In genomic region chr22:26658161-26658560, GRCh38 we compare ENCODE assay signal across 9 cellular contexts. TPM values are rescaled to one million over a fixed set of nuclear protein-coding genes. Genes with fewer than 3 reads are reported as not detected.
DNase-seq lines count a peak whose midpoint lies in the region; ATAC-seq and TF ChIP-seq lines count a peak whose summit lies in the region.
"Had no signal": no experiment of that assay in that cellular context is flagged by ENCODE, and none has a peak within 500 bp of the region (broad histone marks: within the 10 kb centered on the region; RNA-seq: fewer than 3 reads in every experiment).

No MANE protein-coding gene starts in this region.

- H3K36me3 Mint-ChIP-seq in Calu3 (ENCODE audit: insufficient read depth, unreplicated experiment): no peaks in the 10 kb centered on the region

- H3K4me3 Mint-ChIP-seq in Calu3 (ENCODE audit: low read depth, unreplicated experiment): peak overlapping the region; percentile 17

- no peaks in the 10 kb centered on the region for H3K9me3 Mint-ChIP-seq in Calu3 (ENCODE audit: low read depth, unreplicated experiment)

- no peaks in the 10 kb centered on the region for H3K9me3 ChIP-seq in neural cell (ENCODE audit: low read length)
- H3K9me3 ChIP-seq: SJSA1 had no signal

- H3K27me3 ChIP-seq in KMS-11 (ENCODE audit: insufficient read depth, low read depth): no peaks in the 10 kb centered on the region
- H3K27me3 ChIP-seq in neural cell (ENCODE audit: insufficient read depth, low read depth, low read length): no peaks in the 10 kb centered on the region

- H3F3A ChIP-seq in neural cell (ENCODE audit: insufficient read depth, low read length, poor library complexity, severe bottlenecking): peaks cover 4% of the 10 kb centered on the region

- H3K27ac ChIP-seq in KMS-11 (peak overlapping the region; percentile 83), neural cell (ENCODE audit: low read length) (peak overlapping the region; percentile 94)
- H3K27ac ChIP-seq: SJSA1 had no signal

- TF ChIP-seq EP300 in neural cell (conservative IDR thresholded peaks at IDR 0.05; ENCODE audit: poor library complexity, severe bottlenecking): no peak

- H3K27ac Mint-ChIP-seq in Calu3 (ENCODE audit: unreplicated experiment): no peak overlapping the region

- H3K4me3 ChIP-seq in KMS-11 (IDR thresholded peaks at IDR 0.05; ENCODE audit: insufficient read depth, low read depth, low read length) (peak overlapping the region; percentile 34), cardiac fibroblast (replicated peaks in 1 of 2; ENCODE audit: low read depth in 2 of 2, low read length in 2 of 2) (peak overlapping the region; percentile 27 to 35), neural cell (ENCODE audit: low read length) (peak overlapping the region; percentile 98)
- H3K4me3 ChIP-seq: SJSA1 had no signal

- H3K79me2 ChIP-seq in KMS-11 (ENCODE audit: insufficient read depth, low read depth) (peaks cover 55% of the 10 kb centered on the region), neural cell (replicated peaks; ENCODE audit: insufficient read depth, low read length) (peaks cover 64% of the 10 kb centered on the region)

- CTCF ChIA-PET in Calu3 (lab: Charles Lee): no interaction called here

- peak overlapping the region; percentile 65 for H3K9ac ChIP-seq in KMS-11
- peak overlapping the region; percentile 100 for H3K9ac ChIP-seq in neural cell (ENCODE audit: low read length)

- DNase-seq in Calu3 (no peak), cardiac fibroblast (ENCODE audit: low read depth in 2 of 2) (no peak), OCI-M1 (lab: John Stamatoyannopoulos, UW) (no peak), GM19240 (ENCODE audit: insufficient read length, low spot score) (no peak), amniotic stem cell (lab: John Stamatoyannopoulos, UW) (no peak)

- H4K20me1 ChIP-seq in KMS-11 (ENCODE audit: insufficient read depth) (no peaks in the 10 kb centered on the region), neural cell (ENCODE audit: insufficient read depth) (peaks cover 26% of the 10 kb centered on the region)

- no peaks in the 10 kb centered on the region for H3K9me2 ChIP-seq in neural cell (ENCODE audit: insufficient read depth, low read length)

- H3K36me3 ChIP-seq in KMS-11 (ENCODE audit: insufficient read depth) (no peaks in the 10 kb centered on the region; the same call in 1 of the 2 replicates), neural cell (ENCODE audit: insufficient read depth, low read length) (no peaks in the 10 kb centered on the region)
- H3K36me3 ChIP-seq: SJSA1 had no signal

- H3K27me3 Mint-ChIP-seq in Calu3 (ENCODE audit: unreplicated experiment): peaks cover 91% of the 10 kb centered on the region

- intact Hi-C loops in Calu3 (cut with micrococcal nuclease; ENCODE audit: unreplicated experiment): no loop called here

- peaks cover 21% of the 10 kb centered on the region for H3K4me1 Mint-ChIP-seq in Calu3 (ENCODE audit: low read depth, unreplicated experiment)

- no peak for TF ChIP-seq CTCF in Calu3 (IDR thresholded peaks at IDR 0.05; ENCODE audit: unreplicated experiment)
- no peak for TF ChIP-seq CTCF in KMS-11 (conservative IDR thresholded peaks at IDR 0.05; ENCODE audit: low read depth, low read length)
- no peak for TF ChIP-seq CTCF in cardiac fibroblast (IDR thresholded peaks at IDR 0.05; ENCODE audit: low read depth, low read length)
- TF ChIP-seq CTCF in neural cell (IDR thresholded peaks at IDR 0.05; ENCODE audit: poor library complexity, severe bottlenecking): no peak

- peaks cover 46% of the 10 kb centered on the region for H3K4me1 ChIP-seq in KMS-11 (ENCODE audit: low read depth, poor library complexity, severe bottlenecking)

- no TSS peak for BruUV-seq in Calu3 (replicated peaks; lab: Mats Ljungman, UMichigan)

- no peak overlapping the region for H2AFZ ChIP-seq in KMS-11 (ENCODE audit: low read depth)
- H2AFZ ChIP-seq in neural cell (ENCODE audit: low read depth, low read length): peak overlapping the region; percentile 19

- H3K4me2 ChIP-seq in KMS-11: peak overlapping the region; percentile 83
- H3K4me2 ChIP-seq in neural cell (ENCODE audit: low read length): peak overlapping the region; percentile 87

- no peak for ATAC-seq in HG02759 (IDR thresholded peaks at IDR 0.05; ENCODE audit: unreplicated experiment)

- TF ChIP-seq RAD21 in neural cell (conservative IDR thresholded peaks at IDR 0.05): no peak

TF ChIP-seq in neural cell, 6 proteins besides CTCF, POLR2A, EP300 and RAD21:
- no peak for TF ChIP-seq MXI1 (conservative IDR thresholded peaks at IDR 0.05; ENCODE audit: poor library complexity, severe bottlenecking)
- TF ChIP-seq TAF1 (IDR thresholded peaks at IDR 0.05; ENCODE audit: low read depth): no peak
- no peak for TF ChIP-seq REST (IDR thresholded peaks at IDR 0.05; ENCODE audit: borderline replicate concordance)
- TF ChIP-seq POLR2AphosphoS5 (IDR thresholded peaks at IDR 0.05): no peak

RNA-seq across cellular contexts. Expression of gene MIAT, which starts 0.8 kb away (rescaled TPM):
- total RNA-seq in Calu3 (2022): 0.52 and 0.64 TPM in 2 replicates
- 529 and 710 TPM in 2 replicates for polyA plus RNA-seq in neural cell
- polyA minus RNA-seq in neural cell: 421 and 468 TPM in 2 replicates

RNA-seq across cellular contexts. Expression of gene CRYBA4, which starts 36.4 kb away (rescaled TPM):
- total RNA-seq in Calu3 (2022): not detected in 2 replicates
- not detected in 2 replicates for polyA plus RNA-seq in neural cell
- polyA minus RNA-seq in neural cell: not detected in 2 replicates
- total RNA-seq: SJSA1 had no signal

RNA-seq across cellular contexts. Expression of gene CRYBB1, which starts 40.3 kb away (rescaled TPM):
- total RNA-seq in Calu3 (2022): not detected in 2 replicates
- polyA plus RNA-seq in neural cell: not detected in 2 replicates
- polyA minus RNA-seq in neural cell: not detected in 2 replicates
- total RNA-seq: SJSA1 had no signal

Comparison
In these comparisons a context has a peak if more than half of its experiments do, and no peak if none do; other contexts are left out.
1. H3K4me3 ChIP-seq: peak in every context shown above with its lines; median percentile 98 in neural cell; 34 in KMS-11; 31 in cardiac fibroblast.